1 cellular context compared by ENCODE assay signal in genomic region chr19:34403784-34404108, GRCh38.
TF ChIP-seq lines count a peak whose summit lies in the region.

No MANE protein-coding gene starts in this region.

TF ChIP-seq in GM12878, 131 proteins besides CTCF, POLR2A, EP300 and RAD21 (continued from another document):
- TF ChIP-seq, protein P1, sequence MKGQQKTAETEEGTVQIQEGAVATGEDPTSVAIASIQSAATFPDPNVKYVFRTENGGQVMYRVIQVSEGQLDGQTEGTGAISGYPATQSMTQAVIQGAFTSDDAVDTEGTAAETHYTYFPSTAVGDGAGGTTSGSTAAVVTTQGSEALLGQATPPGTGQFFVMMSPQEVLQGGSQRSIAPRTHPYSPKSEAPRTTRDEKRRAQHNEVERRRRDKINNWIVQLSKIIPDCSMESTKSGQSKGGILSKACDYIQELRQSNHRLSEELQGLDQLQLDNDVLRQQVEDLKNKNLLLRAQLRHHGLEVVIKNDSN (IDR thresholded peaks at IDR 0.05; ENCODE audit: borderline replicate concordance, extremely low read length, insufficient read depth, low read depth, low read length) = no peak
- TF ChIP-seq MEF2A (IDR thresholded peaks at IDR 0.05; ENCODE audit: insufficient read depth, low read depth, low read length) (no peak), LARP7 (IDR thresholded peaks at IDR 0.05) (no peak), DPF2 (IDR thresholded peaks at IDR 0.05) (no peak), NBN (IDR thresholded peaks at IDR 0.05) (no peak), PAX5 (IDR thresholded peaks at IDR 0.05; ENCODE audit: borderline replicate concordance, low read depth, low read length) (no peak), EED (IDR thresholded peaks at IDR 0.05; ENCODE audit: low read depth) (no peak), RAD51 (IDR thresholded peaks at IDR 0.05) (0 out of 2 replicates have a peak, but pooled peaks have one; percentile 24), PKNOX1 (IDR thresholded peaks at IDR 0.05) (no peak), FOS (IDR thresholded peaks at IDR 0.05; ENCODE audit: borderline replicate concordance, extremely low read depth, insufficient read length) (no peak), MYC (IDR thresholded peaks at IDR 0.05; ENCODE audit: insufficient read depth, insufficient read length, insufficient replicate concordance, low read length, severe bottlenecking) (no peak), FOXM1 (IDR thresholded peaks at IDR 0.05; ENCODE audit: low read depth, low read length) (no peak), HDGF (IDR thresholded peaks at IDR 0.05) (no peak), RB1 (IDR thresholded peaks at IDR 0.05; ENCODE audit: borderline replicate concordance) (no peak), MEF2B (IDR thresholded peaks at IDR 0.05; ENCODE audit: partially characterized antibody, poor library complexity, severe bottlenecking) (no peak), CBFB (IDR thresholded peaks at IDR 0.05; ENCODE audit: low read depth) (no peak), TAF1 (IDR thresholded peaks at IDR 0.05; ENCODE audit: borderline replicate concordance, low read depth, low read length) (no peak), SUZ12 (IDR thresholded peaks at IDR 0.05; ENCODE audit: unreplicated experiment) (no peak), STAT3 (IDR thresholded peaks at IDR 0.05; ENCODE audit: low read depth, low read length) (no peak)
- TF ChIP-seq, protein P2, sequence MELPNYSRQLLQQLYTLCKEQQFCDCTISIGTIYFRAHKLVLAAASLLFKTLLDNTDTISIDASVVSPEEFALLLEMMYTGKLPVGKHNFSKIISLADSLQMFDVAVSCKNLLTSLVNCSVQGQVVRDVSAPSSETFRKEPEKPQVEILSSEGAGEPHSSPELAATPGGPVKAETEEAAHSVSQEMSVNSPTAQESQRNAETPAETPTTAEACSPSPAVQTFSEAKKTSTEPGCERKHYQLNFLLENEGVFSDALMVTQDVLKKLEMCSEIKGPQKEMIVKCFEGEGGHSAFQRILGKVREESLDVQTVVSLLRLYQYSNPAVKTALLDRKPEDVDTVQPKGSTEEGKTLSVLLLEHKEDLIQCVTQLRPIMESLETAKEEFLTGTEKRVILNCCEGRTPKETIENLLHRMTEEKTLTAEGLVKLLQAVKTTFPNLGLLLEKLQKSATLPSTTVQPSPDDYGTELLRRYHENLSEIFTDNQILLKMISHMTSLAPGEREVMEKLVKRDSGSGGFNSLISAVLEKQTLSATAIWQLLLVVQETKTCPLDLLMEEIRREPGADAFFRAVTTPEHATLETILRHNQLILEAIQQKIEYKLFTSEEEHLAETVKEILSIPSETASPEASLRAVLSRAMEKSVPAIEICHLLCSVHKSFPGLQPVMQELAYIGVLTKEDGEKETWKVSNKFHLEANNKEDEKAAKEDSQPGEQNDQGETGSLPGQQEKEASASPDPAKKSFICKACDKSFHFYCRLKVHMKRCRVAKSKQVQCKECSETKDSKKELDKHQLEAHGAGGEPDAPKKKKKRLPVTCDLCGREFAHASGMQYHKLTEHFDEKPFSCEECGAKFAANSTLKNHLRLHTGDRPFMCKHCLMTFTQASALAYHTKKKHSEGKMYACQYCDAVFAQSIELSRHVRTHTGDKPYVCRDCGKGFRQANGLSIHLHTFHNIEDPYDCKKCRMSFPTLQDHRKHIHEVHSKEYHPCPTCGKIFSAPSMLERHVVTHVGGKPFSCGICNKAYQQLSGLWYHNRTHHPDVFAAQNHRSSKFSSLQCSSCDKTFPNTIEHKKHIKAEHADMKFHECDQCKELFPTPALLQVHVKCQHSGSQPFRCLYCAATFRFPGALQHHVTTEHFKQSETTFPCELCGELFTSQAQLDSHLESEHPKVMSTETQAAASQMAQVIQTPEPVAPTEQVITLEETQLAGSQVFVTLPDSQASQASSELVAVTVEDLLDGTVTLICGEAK (IDR thresholded peaks at IDR 0.05; ENCODE audit: borderline replicate concordance) = peak; percentile 92
- TF ChIP-seq, protein P3, sequence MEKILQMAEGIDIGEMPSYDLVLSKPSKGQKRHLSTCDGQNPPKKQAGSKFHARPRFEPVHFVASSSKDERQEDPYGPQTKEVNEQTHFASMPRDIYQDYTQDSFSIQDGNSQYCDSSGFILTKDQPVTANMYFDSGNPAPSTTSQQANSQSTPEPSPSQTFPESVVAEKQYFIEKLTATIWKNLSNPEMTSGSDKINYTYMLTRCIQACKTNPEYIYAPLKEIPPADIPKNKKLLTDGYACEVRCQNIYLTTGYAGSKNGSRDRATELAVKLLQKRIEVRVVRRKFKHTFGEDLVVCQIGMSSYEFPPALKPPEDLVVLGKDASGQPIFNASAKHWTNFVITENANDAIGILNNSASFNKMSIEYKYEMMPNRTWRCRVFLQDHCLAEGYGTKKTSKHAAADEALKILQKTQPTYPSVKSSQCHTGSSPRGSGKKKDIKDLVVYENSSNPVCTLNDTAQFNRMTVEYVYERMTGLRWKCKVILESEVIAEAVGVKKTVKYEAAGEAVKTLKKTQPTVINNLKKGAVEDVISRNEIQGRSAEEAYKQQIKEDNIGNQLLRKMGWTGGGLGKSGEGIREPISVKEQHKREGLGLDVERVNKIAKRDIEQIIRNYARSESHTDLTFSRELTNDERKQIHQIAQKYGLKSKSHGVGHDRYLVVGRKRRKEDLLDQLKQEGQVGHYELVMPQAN (conservative IDR thresholded peaks at IDR 0.05) = no peak
